In the genomic region with DNA sequence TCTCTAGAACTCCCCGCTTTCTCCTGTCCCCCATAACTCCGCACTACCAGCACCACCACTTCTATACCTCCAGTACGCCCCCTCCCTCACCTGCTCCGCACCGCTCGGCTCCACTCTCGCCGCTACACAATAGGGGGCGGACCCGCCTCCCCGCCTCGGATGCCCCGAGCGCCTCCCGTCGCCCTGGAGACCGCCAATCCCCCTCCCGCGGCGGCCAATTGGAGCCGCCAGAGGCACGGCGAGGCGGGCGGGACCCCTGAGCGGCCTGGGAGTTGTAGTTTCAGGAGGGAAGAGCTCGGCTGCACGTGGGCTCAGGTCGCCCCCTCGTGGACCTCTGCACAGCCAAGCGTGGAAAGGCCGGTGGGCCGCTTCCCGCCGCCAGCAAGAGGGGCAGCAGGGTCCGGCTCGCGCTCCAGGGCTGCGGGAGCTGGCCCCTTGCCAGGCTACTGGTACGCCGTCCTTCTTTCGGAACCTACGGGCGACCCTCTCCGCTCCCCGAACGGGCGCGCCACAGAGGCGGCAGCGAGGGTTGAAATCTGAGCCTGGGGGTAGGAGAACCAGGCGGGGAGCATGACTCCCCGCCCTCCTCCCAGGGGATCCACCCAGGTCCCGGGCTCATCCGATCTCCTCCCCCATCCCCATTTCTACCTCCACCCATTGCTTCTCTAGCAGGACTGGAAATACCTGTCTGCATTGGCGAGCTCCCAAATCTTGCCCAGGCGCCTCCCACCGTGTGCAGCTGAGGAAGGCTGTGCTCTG, we compare ENCODE assay signal across 1 cellular context.
TF ChIP-seq lines count a peak whose summit lies in the region.

A gene with protein sequence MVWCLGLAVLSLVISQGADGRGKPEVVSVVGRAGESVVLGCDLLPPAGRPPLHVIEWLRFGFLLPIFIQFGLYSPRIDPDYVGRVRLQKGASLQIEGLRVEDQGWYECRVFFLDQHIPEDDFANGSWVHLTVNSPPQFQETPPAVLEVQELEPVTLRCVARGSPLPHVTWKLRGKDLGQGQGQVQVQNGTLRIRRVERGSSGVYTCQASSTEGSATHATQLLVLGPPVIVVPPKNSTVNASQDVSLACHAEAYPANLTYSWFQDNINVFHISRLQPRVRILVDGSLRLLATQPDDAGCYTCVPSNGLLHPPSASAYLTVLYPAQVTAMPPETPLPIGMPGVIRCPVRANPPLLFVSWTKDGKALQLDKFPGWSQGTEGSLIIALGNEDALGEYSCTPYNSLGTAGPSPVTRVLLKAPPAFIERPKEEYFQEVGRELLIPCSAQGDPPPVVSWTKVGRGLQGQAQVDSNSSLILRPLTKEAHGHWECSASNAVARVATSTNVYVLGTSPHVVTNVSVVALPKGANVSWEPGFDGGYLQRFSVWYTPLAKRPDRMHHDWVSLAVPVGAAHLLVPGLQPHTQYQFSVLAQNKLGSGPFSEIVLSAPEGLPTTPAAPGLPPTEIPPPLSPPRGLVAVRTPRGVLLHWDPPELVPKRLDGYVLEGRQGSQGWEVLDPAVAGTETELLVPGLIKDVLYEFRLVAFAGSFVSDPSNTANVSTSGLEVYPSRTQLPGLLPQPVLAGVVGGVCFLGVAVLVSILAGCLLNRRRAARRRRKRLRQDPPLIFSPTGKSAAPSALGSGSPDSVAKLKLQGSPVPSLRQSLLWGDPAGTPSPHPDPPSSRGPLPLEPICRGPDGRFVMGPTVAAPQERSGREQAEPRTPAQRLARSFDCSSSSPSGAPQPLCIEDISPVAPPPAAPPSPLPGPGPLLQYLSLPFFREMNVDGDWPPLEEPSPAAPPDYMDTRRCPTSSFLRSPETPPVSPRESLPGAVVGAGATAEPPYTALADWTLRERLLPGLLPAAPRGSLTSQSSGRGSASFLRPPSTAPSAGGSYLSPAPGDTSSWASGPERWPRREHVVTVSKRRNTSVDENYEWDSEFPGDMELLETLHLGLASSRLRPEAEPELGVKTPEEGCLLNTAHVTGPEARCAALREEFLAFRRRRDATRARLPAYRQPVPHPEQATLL (minus strand): TSS at position 131 of the 759 bp plus-strand sequence. CDS start 2,159 bp downstream, outside the sequence.

TF ChIP-seq in IMR-90, 13 proteins besides CTCF, POLR2A, EP300 and RAD21:
- TF ChIP-seq, protein P1, sequence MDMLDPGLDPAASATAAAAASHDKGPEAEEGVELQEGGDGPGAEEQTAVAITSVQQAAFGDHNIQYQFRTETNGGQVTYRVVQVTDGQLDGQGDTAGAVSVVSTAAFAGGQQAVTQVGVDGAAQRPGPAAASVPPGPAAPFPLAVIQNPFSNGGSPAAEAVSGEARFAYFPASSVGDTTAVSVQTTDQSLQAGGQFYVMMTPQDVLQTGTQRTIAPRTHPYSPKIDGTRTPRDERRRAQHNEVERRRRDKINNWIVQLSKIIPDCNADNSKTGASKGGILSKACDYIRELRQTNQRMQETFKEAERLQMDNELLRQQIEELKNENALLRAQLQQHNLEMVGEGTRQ (IDR thresholded peaks at IDR 0.05; ENCODE audit: low read depth, low read length): peak; percentile 51
- TF ChIP-seq SMC3 (IDR thresholded peaks at IDR 0.05; ENCODE audit: low read depth, low read length) (no peak), NFE2L2 (IDR thresholded peaks at IDR 0.05; ENCODE audit: low read depth, low read length) (no peak), RFX5 (IDR thresholded peaks at IDR 0.05; ENCODE audit: low read depth, low read length) (no peak), RCOR1 (IDR thresholded peaks at IDR 0.05; ENCODE audit: insufficient replicate concordance, low read length) (no peak), CHD1 (IDR thresholded peaks at IDR 0.05; ENCODE audit: low read depth, low read length) (no peak), MXI1 (IDR thresholded peaks at IDR 0.05; ENCODE audit: borderline replicate concordance, low read depth, low read length) (peak; percentile 22; the same call in 1 of the 2 replicates), MAZ (IDR thresholded peaks at IDR 0.05; ENCODE audit: borderline replicate concordance, low read depth, low read length) (0 out of 2 replicates have a peak, but pooled peaks have one; percentile 37), BHLHE40 (IDR thresholded peaks at IDR 0.05; ENCODE audit: low read depth, low read length) (no peak), CEBPB (IDR thresholded peaks at IDR 0.05; ENCODE audit: low read depth, low read length) (no peak), MAFK (IDR thresholded peaks at IDR 0.05; ENCODE audit: low read depth, low read length) (no peak), FOS (IDR thresholded peaks at IDR 0.05; ENCODE audit: low read depth, low read length) (no peak)
- TF ChIP-seq, protein P2, sequence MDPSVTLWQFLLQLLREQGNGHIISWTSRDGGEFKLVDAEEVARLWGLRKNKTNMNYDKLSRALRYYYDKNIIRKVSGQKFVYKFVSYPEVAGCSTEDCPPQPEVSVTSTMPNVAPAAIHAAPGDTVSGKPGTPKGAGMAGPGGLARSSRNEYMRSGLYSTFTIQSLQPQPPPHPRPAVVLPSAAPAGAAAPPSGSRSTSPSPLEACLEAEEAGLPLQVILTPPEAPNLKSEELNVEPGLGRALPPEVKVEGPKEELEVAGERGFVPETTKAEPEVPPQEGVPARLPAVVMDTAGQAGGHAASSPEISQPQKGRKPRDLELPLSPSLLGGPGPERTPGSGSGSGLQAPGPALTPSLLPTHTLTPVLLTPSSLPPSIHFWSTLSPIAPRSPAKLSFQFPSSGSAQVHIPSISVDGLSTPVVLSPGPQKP (IDR thresholded peaks at IDR 0.05; ENCODE audit: borderline replicate concordance, low read depth, low read length): no peak
